ENCODE assay signal across 11 cellular contexts in the genomic region with DNA sequence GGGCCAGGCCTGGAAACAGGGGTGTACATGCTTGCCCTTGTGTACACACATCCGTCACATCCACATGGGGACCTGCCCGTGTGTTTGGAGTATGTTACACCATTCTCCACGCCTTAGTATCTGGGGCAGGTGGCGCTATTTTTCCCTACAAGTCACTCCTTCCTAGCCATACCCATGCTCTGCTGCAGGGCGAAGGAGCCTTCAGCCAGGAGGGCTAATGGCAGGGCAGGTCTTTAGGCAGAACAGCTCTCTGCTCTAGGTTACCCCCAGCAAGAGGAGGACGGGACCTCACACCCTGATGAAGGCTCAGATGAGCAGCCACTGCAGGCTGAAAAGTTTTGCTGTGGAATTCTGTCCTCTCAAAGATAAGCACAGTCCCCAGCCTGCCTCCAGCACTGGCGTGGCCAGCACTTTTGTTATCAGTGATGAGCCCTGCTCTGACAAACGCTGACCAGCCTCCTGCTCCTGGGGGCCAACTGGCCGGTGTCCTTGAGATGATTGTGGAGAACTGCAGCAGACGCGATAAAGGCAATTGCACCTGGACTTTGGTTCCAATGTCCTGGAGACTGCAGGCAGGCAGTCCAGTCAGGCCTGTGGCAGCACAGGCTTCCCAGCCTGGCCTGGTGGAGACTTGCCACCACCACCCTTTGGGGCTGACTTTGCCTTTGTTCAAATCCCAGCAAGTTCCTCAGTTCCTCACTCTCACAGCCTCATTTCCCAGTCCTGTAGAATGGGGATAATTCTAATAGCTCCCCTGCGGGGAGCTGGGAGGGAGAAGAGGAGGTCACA. TPM values are rescaled to one million over a fixed set of nuclear protein-coding genes. Genes with fewer than 3 reads are reported as not detected.
DNase-seq lines count a peak whose midpoint lies in the region; ATAC-seq and TF ChIP-seq lines count a peak whose summit lies in the region.
"Had no signal": no experiment of that assay in that cellular context is flagged by ENCODE, and none has a peak within 500 bp of the region (broad histone marks: within the 10 kb centered on the region; RNA-seq: fewer than 3 reads in every experiment).

No MANE protein-coding gene starts in this region.

- no peaks in the 10 kb centered on the region for H3K9me2 ChIP-seq in Karpas-422 (replicated peaks; ENCODE audit: insufficient read depth, low read length)

- H3K4me3 ChIP-seq in Karpas-422 (ENCODE audit: low read length) (no peak overlapping the region), body of pancreas (no peak overlapping the region), mucosa of descending colon (no peak overlapping the region)
- H3K4me3 ChIP-seq: dorsolateral prefrontal cortex had no signal

- H3K27ac ChIP-seq in Karpas-422 (ENCODE audit: low read length) (no peak overlapping the region), body of pancreas (no peak overlapping the region)

- peak; percentile 70 for ATAC-seq in body of pancreas
- peak; percentile 88 for ATAC-seq in mucosa of descending colon
- ATAC-seq in GM21528 (IDR thresholded peaks at IDR 0.05; ENCODE audit: low FRiP score, unreplicated experiment) = no peak
- ATAC-seq in GM21390 (IDR thresholded peaks at IDR 0.05; ENCODE audit: unreplicated experiment) = no peak

- H3K4me2 ChIP-seq in Karpas-422 (ENCODE audit: low read depth, low read length, poor library complexity, severe bottlenecking) = no peak overlapping the region

- TF ChIP-seq CTCF in body of pancreas (IDR thresholded peaks at IDR 0.05) (peak in 4 of 7 experiments; percentile 6 to 38 (median 26)), mucosa of descending colon (IDR thresholded peaks at IDR 0.05) (no peak)

- H3K79me2 ChIP-seq in Karpas-422 (ENCODE audit: low read length) = no peaks in the 10 kb centered on the region

- no peak overlapping the region for H3K9ac ChIP-seq in Karpas-422 (ENCODE audit: low read length)

- H3K36me3 ChIP-seq in Karpas-422 (ENCODE audit: insufficient read depth, low read length) (no peaks in the 10 kb centered on the region), body of pancreas (replicated peaks in 1 of 2; ENCODE audit: insufficient read depth in 1 of 2, low read depth in 2 of 2) (no peaks in the 10 kb centered on the region), mucosa of descending colon (ENCODE audit: low read depth) (no peaks in the 10 kb centered on the region)

- no peak for TF ChIP-seq POLR2A in body of pancreas (IDR thresholded peaks at IDR 0.05)

- intact Hi-C loops in body of pancreas (cut with DNase I) = loop anchor here (10.0 kb wide), 1 partner anchor 186 kb away; no protein-coding TSS in a partner anchor
- intact Hi-C loops in mucosa of descending colon (cut with DNase I, micrococcal nuclease) = no loop called here

- no peak overlapping the region for H2AFZ ChIP-seq in Karpas-422 (ENCODE audit: low read length)

- H3K9me3 ChIP-seq in Karpas-422 (ENCODE audit: low read length) (peaks cover 2% of the 10 kb centered on the region; the same call in 1 of the 2 replicates), body of pancreas (no peaks in the 10 kb centered on the region), mucosa of descending colon (no peaks in the 10 kb centered on the region)

- no peaks in the 10 kb centered on the region for H4K20me1 ChIP-seq in Karpas-422 (ENCODE audit: insufficient read depth, low read depth, low read length)

- DNase-seq in EL = peak; percentile 25
- peak; percentile 82 for DNase-seq in Karpas-422
- DNase-seq in body of pancreas = peak; percentile 32 to 58 (median 42)
- peak in 2 of 3 donors; percentile 53 to 57 for DNase-seq in mucosa of descending colon
- no peak for DNase-seq in NCI-H2029 treated with DMSO at 0.1 percent for 48 hours (lab: John Stamatoyannopoulos, UW)
- DNase-seq in NK-92 treated with Interleukin-12 subunit alpha and Interleukin-12 subunit beta, amount 100 ng/mL, for 24 hours (lab: John Stamatoyannopoulos, UW) = no peak
- DNase-seq: NCI-H774, retina had no signal

- 26 to 29% methylated on average over 11 to 12 of the region's 12 CpGs for WGBS in body of pancreas, 2 donors

- peaks cover 6% of the 10 kb centered on the region; the same call in 1 of the 2 replicates for H3K4me1 ChIP-seq in Karpas-422 (ENCODE audit: low read length)
- peaks cover 11% of the 10 kb centered on the region for H3K4me1 ChIP-seq in body of pancreas
- H3K4me1 ChIP-seq in mucosa of descending colon (ENCODE audit: low read depth) = peaks cover 2% of the 10 kb centered on the region

- no peaks in the 10 kb centered on the region for H3K27me3 ChIP-seq in Karpas-422 (ENCODE audit: low read length)
- H3K27me3 ChIP-seq in body of pancreas = no peaks in the 10 kb centered on the region
- H3K27me3 ChIP-seq: dorsolateral prefrontal cortex had no signal

RNA-seq across cellular contexts. Expression of a gene that starts 19.8 kb away (rescaled TPM):
- total RNA-seq in Karpas-422 (2014; rRNA removed; shearing (Covaris generic); ENCODE audit: low replicate concordance) = 0.37 and 1.1 TPM in 2 replicates
- total RNA-seq in body of pancreas (1 to 10 TPM; 1.0 to 1.3 TPM), mucosa of descending colon (100 to 1,000 TPM in 2 of 3 donors, 10 to 100 TPM in 1; 29.1 to 131 (median 122) TPM)

RNA-seq across cellular contexts. Expression of a gene that starts 41.2 kb away (rescaled TPM):
- 0.07 and 0.43 TPM in 2 replicates for total RNA-seq in Karpas-422 (2014; rRNA removed; shearing (Covaris generic); ENCODE audit: low replicate concordance)
- total RNA-seq in body of pancreas (1 to 10 TPM; 4.9 to 6.6 TPM), mucosa of descending colon (10 to 100 TPM in 2 of 3 donors, 1 to 10 TPM in 1; 8.4 to 17.3 (median 10.7) TPM)

RNA-seq across cellular contexts. Expression of a gene that starts 46.1 kb away (rescaled TPM):
- 73.0 and 81.8 TPM in 2 replicates for total RNA-seq in Karpas-422 (2014; rRNA removed; shearing (Covaris generic); ENCODE audit: low replicate concordance)
- total RNA-seq in body of pancreas = 10 to 100 TPM in 1 of 2 donors, 1 to 10 TPM in 1; 6.9 to 19.5 TPM
- total RNA-seq in mucosa of descending colon = 10 to 100 TPM; 48.0 to 57.3 (median 55.0) TPM

Comparison
In these comparisons a context has a peak if more than half of its experiments do, and no peak if none do; other contexts are left out.
1. DNase-seq: peak in EL (single experiment), Karpas-422 (single experiment), body of pancreas (4 of 4) and mucosa of descending colon (2 of 3); none in NCI-H2029 treated with DMSO at 0.1 percent for 48 hours (single experiment) and NK-92 treated with Interleukin-12 subunit alpha and Interleukin-12 subunit beta, amount 100 ng/mL, for 24 hours (single experiment).
2. ATAC-seq: peak in body of pancreas (single experiment) and mucosa of descending colon (single experiment); none in GM21528 (single experiment) and GM21390 (single experiment).
3. RNA of a gene that starts 19.8 kb away (total RNA-seq): 29.1 to 131 TPM in mucosa of descending colon; 1.0 to 1.3 TPM in body of pancreas and 0.37 to 1.1 TPM in Karpas-422; every median in the first group is over 10 times any median in the second.